ENCODE assay signal across 30 cellular contexts in the genomic region with DNA sequence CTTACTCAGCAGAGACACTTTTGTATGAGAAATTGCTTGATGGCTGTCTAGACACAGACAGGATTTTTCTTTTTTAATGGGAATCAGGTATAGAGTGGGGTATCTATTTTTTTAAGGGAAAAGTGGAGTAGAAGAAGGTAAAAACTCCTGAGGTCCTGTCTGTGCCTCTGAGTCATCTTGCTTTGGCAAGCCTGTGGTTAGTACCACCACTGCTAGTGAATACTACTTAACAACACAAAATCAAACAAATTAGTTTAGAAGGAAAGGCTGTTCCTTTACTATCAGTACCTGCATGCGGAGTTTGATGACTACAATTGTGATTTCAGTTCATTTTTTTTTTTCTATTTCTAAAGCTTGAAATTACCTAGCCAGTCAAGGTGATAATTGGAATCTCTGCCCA.
"Had no signal": no experiment of that assay in that cellular context is flagged by ENCODE, and none has a peak within 500 bp of the region (broad histone marks: within the 10 kb centered on the region; RNA-seq: fewer than 3 reads in every experiment).

No MANE protein-coding gene starts in this region.

- H3K4me1 ChIP-seq: right lobe of liver, sigmoid colon, thyroid gland, tibial nerve, upper lobe of left lung, vagina had no signal

- H2AFZ ChIP-seq: parathyroid adenoma had no signal

- H3K36me3 ChIP-seq: neutrophil, ovary, right lobe of liver, sigmoid colon, thoracic aorta, thyroid gland, tibial nerve, upper lobe of left lung, vagina had no signal

- FAIRE-seq: small intestine, urothelium cell line had no signal

- H3K9me3 ChIP-seq: neutrophil, ovary, psoas muscle, right lobe of liver, sigmoid colon, thoracic aorta, thyroid gland, tibial nerve, upper lobe of left lung, vagina had no signal

- H3K27ac ChIP-seq: neutrophil, ovary, parathyroid adenoma, psoas muscle, right lobe of liver, sigmoid colon, thoracic aorta, thyroid gland, tibial nerve, upper lobe of left lung, vagina had no signal

- H3K27me3 ChIP-seq: neutrophil, ovary, right lobe of liver, sigmoid colon, thyroid gland, tibial nerve, upper lobe of left lung, vagina had no signal

- H3K79me2 ChIP-seq: parathyroid adenoma had no signal

- H3K9me3 Mint-ChIP-seq: naive thymus-derived CD8-positive, alpha-beta T cell; nephron progenitor cell; neural crest cell; stimulated activated memory B cell treated with anti-CD40 and anti-IgM and Interleukin-4, amounts not matched to agents 10 μg/mL and 1 μg/mL and 100 μg/mL, for 72 hours; stimulated activated naive CD8-positive, alpha-beta T cell treated with anti-CD3 and anti-CD28 coated beads, Interleukin-15, amount 100 ng/mL, for 72 hours had no signal

- H3K4me3 Mint-ChIP-seq: naive thymus-derived CD8-positive, alpha-beta T cell; natural killer cell treated with Interleukin-12 subunit alpha and Interleukin-12 subunit beta and Interleukin-15 and Interleukin-18, amount 100 ng/mL, for 72 hours; nephron progenitor cell; neural crest cell; stimulated activated memory B cell treated with anti-CD40 and anti-IgM and Interleukin-4, amounts not matched to agents 10 μg/mL and 1 μg/mL and 100 μg/mL, for 72 hours; stimulated activated naive CD8-positive, alpha-beta T cell treated with anti-CD3 and anti-CD28 coated beads, Interleukin-15, amount 100 ng/mL, for 72 hours had no signal

- H3K36me3 Mint-ChIP-seq: natural killer cell treated with Interleukin-12 subunit alpha and Interleukin-12 subunit beta and Interleukin-15 and Interleukin-18, amount 100 ng/mL, for 72 hours; stimulated activated memory B cell treated with anti-CD40 and anti-IgM and Interleukin-4, amounts not matched to agents 10 μg/mL and 1 μg/mL and 100 μg/mL, for 72 hours had no signal

- H3K27ac Mint-ChIP-seq: naive thymus-derived CD8-positive, alpha-beta T cell; natural killer cell treated with Interleukin-12 subunit alpha and Interleukin-12 subunit beta and Interleukin-15 and Interleukin-18, amount 100 ng/mL, for 72 hours; nephron progenitor cell; progenitor cell of endocrine pancreas; stimulated activated memory B cell treated with anti-CD40 and anti-IgM and Interleukin-4, amounts not matched to agents 10 μg/mL and 1 μg/mL and 100 μg/mL, for 72 hours had no signal

- ATAC-seq: naive thymus-derived CD8-positive, alpha-beta T cell; natural killer cell treated with Interleukin-12 subunit alpha and Interleukin-12 subunit beta and Interleukin-15 and Interleukin-18, amount 100 ng/mL, for 72 hours; right cardiac atrium; right lobe of liver; stimulated activated memory B cell treated with anti-CD40 and anti-IgM and Interleukin-4, amounts not matched to agents 10 μg/mL and 1 μg/mL and 100 μg/mL, for 72 hours; stimulated activated naive CD8-positive, alpha-beta T cell treated with anti-CD3 and anti-CD28 coated beads, Interleukin-15, amount 100 ng/mL, for 72 hours; stimulated activated naive CD8-positive, alpha-beta T cell treated with anti-CD3 and anti-CD28 coated beads, Interleukin-15, Interleukin-2, amounts not matched to agents 100 U/mL and 50 U/mL, for 24 hours had no signal

- DNase-seq: naive thymus-derived CD8-positive, alpha-beta T cell; nephron progenitor cell; nucleus accumbens; ovary; posterior cingulate gyrus; psoas muscle; right cardiac atrium; right lobe of liver; sigmoid colon; small intestine; stimulated activated CD4-positive, alpha-beta T cell treated with anti-CD3 and anti-CD28 coated beads, Interleukin-15, amount 100 ng/mL, for 24 hours; stimulated activated CD4-positive, alpha-beta T cell treated with anti-CD3 and anti-CD28 coated beads, Interleukin-2, amount 100 ng/mL, for 24 hours; stimulated activated CD4-positive, alpha-beta T cell treated with anti-CD3 and anti-CD28 coated beads, Interleukin-2, amount 100 ng/mL, for 48 hours; stimulated activated CD4-positive, alpha-beta T cell treated with anti-CD3 and anti-CD28 coated beads, Interleukin-4, amount 100 ng/mL, for 24 hours; stimulated activated naive CD4-positive, alpha-beta T cell; stimulated activated naive CD8-positive, alpha-beta T cell treated with anti-CD3 and anti-CD28 coated beads, Interleukin-15, amount 100 ng/mL, for 72 hours; stimulated activated naive CD8-positive, alpha-beta T cell treated with anti-CD3 and anti-CD28 coated beads, Interleukin-15, Interleukin-2, amounts not matched to agents 100 U/mL and 50 U/mL, for 24 hours; thyroid gland; trophoblast cell; upper lobe of left lung had no signal

- H3K4me3 ChIP-seq: ovary, psoas muscle, right lobe of liver, sigmoid colon, thoracic aorta, thyroid gland, tibial nerve, upper lobe of left lung, vagina had no signal

- H3K9ac ChIP-seq: parathyroid adenoma had no signal

- H3K4me1 Mint-ChIP-seq: naive thymus-derived CD8-positive, alpha-beta T cell; nephron progenitor cell; stimulated activated memory B cell treated with anti-CD40 and anti-IgM and Interleukin-4, amounts not matched to agents 10 μg/mL and 1 μg/mL and 100 μg/mL, for 72 hours; stimulated activated naive CD8-positive, alpha-beta T cell treated with anti-CD3 and anti-CD28 coated beads, Interleukin-15, amount 100 ng/mL, for 72 hours had no signal
